ENCODE assay signal across 11 cellular contexts in genomic region chr11:73528877-73529530, GRCh38.
DNase-seq lines count a peak whose midpoint lies in the region; ATAC-seq and TF ChIP-seq lines count a peak whose summit lies in the region.
"Had no signal": no experiment of that assay in that cellular context is flagged by ENCODE, and none has a peak within 500 bp of the region (broad histone marks: within the 10 kb centered on the region; RNA-seq: fewer than 3 reads in every experiment).

No MANE protein-coding gene starts in this region.

- no peaks in the 10 kb centered on the region for H3K27me3 ChIP-seq in CD4-positive, CD25-positive, alpha-beta regulatory T cell (ENCODE audit: control insufficient read depth, insufficient read depth, low read length)
- no peaks in the 10 kb centered on the region for H3K27me3 ChIP-seq in psoas muscle (ENCODE audit: insufficient read depth in 3 of 3, low read length in 2 of 3)
- H3K27me3 ChIP-seq in CD8-positive, alpha-beta T cell (ENCODE audit: insufficient read depth, low read length) = no peaks in the 10 kb centered on the region
- H3K27me3 ChIP-seq: foreskin keratinocyte had no signal

- H3K9me3 ChIP-seq in CD4-positive, CD25-positive, alpha-beta regulatory T cell (ENCODE audit: control insufficient read depth in 2 of 2, low read length in 2 of 2) = no peaks in the 10 kb centered on the region
- no peaks in the 10 kb centered on the region for H3K9me3 ChIP-seq in psoas muscle
- no peaks in the 10 kb centered on the region for H3K9me3 ChIP-seq in CD8-positive, alpha-beta T cell (ENCODE audit: low read length)

- H3K27ac Mint-ChIP-seq in CD4-positive, CD25-positive, alpha-beta regulatory T cell = peak overlapping the region in 2 of 3 donors; percentile 13 to 44
- H3K27ac Mint-ChIP-seq in WTC11 = peak overlapping the region; percentile 90
- H3K27ac Mint-ChIP-seq in CD8-positive, alpha-beta T cell = no peak overlapping the region
- H3K27ac Mint-ChIP-seq in activated CD4-positive, alpha-beta memory T cell treated with anti-CD3 and anti-CD28 coated beads for 36 hours = no peak overlapping the region

- TF ChIP-seq CTCF in WTC11 (IDR thresholded peaks at IDR 0.05) (no peak), psoas muscle (IDR thresholded peaks at IDR 0.05) (no peak)
- no peak for TF ChIP-seq CTCF in CD8-positive, alpha-beta T cell (IDR thresholded peaks at IDR 0.05)

- H3K4me3 Mint-ChIP-seq in CD4-positive, CD25-positive, alpha-beta regulatory T cell = no peak overlapping the region
- 0 out of 2 replicates have a peak overlapping the region, but pooled peaks have one; percentile 13 for H3K4me3 Mint-ChIP-seq in WTC11
- no peak overlapping the region for H3K4me3 Mint-ChIP-seq in CD8-positive, alpha-beta T cell
- H3K4me3 Mint-ChIP-seq in activated CD4-positive, alpha-beta memory T cell treated with anti-CD3 and anti-CD28 coated beads for 36 hours = no peak overlapping the region

- no peak overlapping the region for H3K27ac ChIP-seq in CD4-positive, CD25-positive, alpha-beta regulatory T cell (ENCODE audit: insufficient read depth, low read length, poor library complexity, severe bottlenecking)
- no peak overlapping the region for H3K27ac ChIP-seq in psoas muscle
- H3K27ac ChIP-seq in CD8-positive, alpha-beta T cell (ENCODE audit: low read depth, low read length) = no peak overlapping the region
- H3K27ac ChIP-seq: foreskin keratinocyte, SK-N-MC had no signal

- no peak for ATAC-seq in CD4-positive, CD25-positive, alpha-beta regulatory T cell (ENCODE audit: low read depth in 2 of 2)
- ATAC-seq in WTC11 = peak; percentile 20; the same call in 1 of the 2 replicates
- ATAC-seq in left lobe of liver = peak; percentile 66
- peak in 1 of 4 donors; percentile 13 for ATAC-seq in psoas muscle
- no peak for ATAC-seq in CD8-positive, alpha-beta T cell
- no peak for ATAC-seq in GM18502 (IDR thresholded peaks at IDR 0.05; ENCODE audit: poor library complexity, unreplicated experiment)
- ATAC-seq: foreskin keratinocyte, HCT116 had no signal

- CTCF ChIA-PET in WTC11 (lab: Charles Lee) = interaction anchor here (0.6 to 3.0 kb wide), 13 partner anchors 10 to 146 kb away, joined by 3 to 18 read pairs (median 3); no protein-coding TSS in a partner anchor
- CTCF ChIA-PET in CD8-positive, alpha-beta T cell (lab: Charles Lee) = no interaction called here
- CTCF ChIA-PET in activated CD4-positive, alpha-beta memory T cell treated with anti-CD3 and anti-CD28 coated beads for 36 hours (lab: Charles Lee) = interaction anchor here (0.8 kb wide), 1 partner anchor 97 kb away, joined by 3 read pairs; no protein-coding TSS in a partner anchor

- H3K4me1 ChIP-seq in CD4-positive, CD25-positive, alpha-beta regulatory T cell (ENCODE audit: control insufficient read depth, insufficient read depth, low read length, poor library complexity, severe bottlenecking) = no peaks in the 10 kb centered on the region
- H3K4me1 ChIP-seq in psoas muscle = peaks cover 29% of the 10 kb centered on the region
- peaks cover 4% of the 10 kb centered on the region for H3K4me1 ChIP-seq in CD8-positive, alpha-beta T cell (ENCODE audit: insufficient read depth, low read length)
- H3K4me1 ChIP-seq: foreskin keratinocyte had no signal

- no peaks in the 10 kb centered on the region for H3K9me3 Mint-ChIP-seq in CD4-positive, CD25-positive, alpha-beta regulatory T cell
- H3K9me3 Mint-ChIP-seq in WTC11 = peaks cover 9% of the 10 kb centered on the region
- H3K9me3 Mint-ChIP-seq in CD8-positive, alpha-beta T cell = no peaks in the 10 kb centered on the region
- no peaks in the 10 kb centered on the region for H3K9me3 Mint-ChIP-seq in activated CD4-positive, alpha-beta memory T cell treated with anti-CD3 and anti-CD28 coated beads for 36 hours

- no peaks in the 10 kb centered on the region for H3K36me3 ChIP-seq in CD4-positive, CD25-positive, alpha-beta regulatory T cell (ENCODE audit: control insufficient read depth, insufficient read depth, low read length)
- H3K36me3 ChIP-seq in psoas muscle (ENCODE audit: insufficient read depth in 1 of 2, low read depth in 1 of 2) = no peaks in the 10 kb centered on the region
- no peaks in the 10 kb centered on the region for H3K36me3 ChIP-seq in CD8-positive, alpha-beta T cell (ENCODE audit: insufficient read depth, low read length)

- no peak for DNase-seq in CD4-positive, CD25-positive, alpha-beta regulatory T cell
- DNase-seq in WTC11 (ENCODE audit: low spot score) = no peak
- no peak for DNase-seq in left lobe of liver (ENCODE audit: low spot score)
- no peak for DNase-seq in psoas muscle
- no peak for DNase-seq in CD8-positive, alpha-beta T cell
- DNase-seq in activated CD4-positive, alpha-beta memory T cell treated with anti-CD3 and anti-CD28 coated beads for 36 hours = no peak
- DNase-seq in stimulated activated CD4-positive, alpha-beta T cell treated with anti-CD3 and anti-CD28 coated beads, Interleukin-12 subunit alpha, Interleukin-12 subunit beta, amount 100 ng/mL, for 4 hours = no peak
- DNase-seq: foreskin keratinocyte had no signal

- POLR2A ChIA-PET in WTC11 (lab: Charles Lee) = interaction anchor here (1.4 kb wide), 1 partner anchor 9 kb away, joined by 3 read pairs; no protein-coding TSS in a partner anchor
- POLR2A ChIA-PET in CD8-positive, alpha-beta T cell (lab: Charles Lee) = no interaction called here
- POLR2A ChIA-PET in activated CD4-positive, alpha-beta memory T cell treated with anti-CD3 and anti-CD28 coated beads for 36 hours (lab: Charles Lee) = no interaction called here

- intact Hi-C loops in psoas muscle (cut with DNase I) = no loop called here
- intact Hi-C loops in CD8-positive, alpha-beta T cell (cut with DNase I, micrococcal nuclease) = no loop called here
- intact Hi-C loops in activated CD4-positive, alpha-beta memory T cell treated with anti-CD3 and anti-CD28 coated beads for 36 hours (cut with micrococcal nuclease) = no loop called here

- H3K4me3 ChIP-seq in CD4-positive, CD25-positive, alpha-beta regulatory T cell (ENCODE audit: low read depth, low read length) = no peak overlapping the region
- H3K4me3 ChIP-seq in psoas muscle = peak overlapping the region; percentile 41
- no peak overlapping the region for H3K4me3 ChIP-seq in CD8-positive, alpha-beta T cell (ENCODE audit: low read depth, low read length)
- H3K4me3 ChIP-seq: SK-N-MC had no signal

- WGBS in psoas muscle, 3 donors = 21 to 44% (median 30%) methylated on average over 2 of the region's 2 CpGs

- peaks cover 4% of the 10 kb centered on the region for H3K36me3 Mint-ChIP-seq in CD4-positive, CD25-positive, alpha-beta regulatory T cell
- H3K36me3 Mint-ChIP-seq in WTC11 = peaks cover 9% of the 10 kb centered on the region
- H3K36me3 Mint-ChIP-seq in CD8-positive, alpha-beta T cell = peaks cover 2% of the 10 kb centered on the region
- H3K36me3 Mint-ChIP-seq in activated CD4-positive, alpha-beta memory T cell treated with anti-CD3 and anti-CD28 coated beads for 36 hours = no peaks in the 10 kb centered on the region

- H3K4me1 Mint-ChIP-seq in CD4-positive, CD25-positive, alpha-beta regulatory T cell = peaks cover 8 to 38% (median 21%) of the 10 kb centered on the region in 4 donors
- H3K4me1 Mint-ChIP-seq in WTC11 = peaks cover 77% of the 10 kb centered on the region
- H3K4me1 Mint-ChIP-seq in CD8-positive, alpha-beta T cell (ENCODE audit: low read depth) = peaks cover 54% of the 10 kb centered on the region
- H3K4me1 Mint-ChIP-seq in activated CD4-positive, alpha-beta memory T cell treated with anti-CD3 and anti-CD28 coated beads for 36 hours (ENCODE audit: low read depth) = peaks cover 17% of the 10 kb centered on the region

- no peaks in the 10 kb centered on the region for H3K27me3 Mint-ChIP-seq in CD4-positive, CD25-positive, alpha-beta regulatory T cell
- H3K27me3 Mint-ChIP-seq in WTC11 (ENCODE audit: low read depth) = no peaks in the 10 kb centered on the region
- no peaks in the 10 kb centered on the region for H3K27me3 Mint-ChIP-seq in CD8-positive, alpha-beta T cell (ENCODE audit: low read depth)
- H3K27me3 Mint-ChIP-seq in activated CD4-positive, alpha-beta memory T cell treated with anti-CD3 and anti-CD28 coated beads for 36 hours = no peaks in the 10 kb centered on the region

TF ChIP-seq in WTC11, 78 proteins besides CTCF, POLR2A, EP300 and RAD21:
- TF ChIP-seq SP1 (CRISPR knock-in tag; conservative IDR thresholded peaks at IDR 0.05) (0 out of 2 replicates have a peak, but pooled peaks have one; percentile 22), USF1 (CRISPR knock-in tag; IDR thresholded peaks at IDR 0.05) (no peak)
TF ChIP-seq in WTC11: peak in this region for 1.

Comparison
In these comparisons a context has a peak if more than half of its experiments do, and no peak if none do; other contexts are left out.
1. ATAC-seq: peak in WTC11 (single experiment) and left lobe of liver (single experiment); none in CD4-positive, CD25-positive, alpha-beta regulatory T cell (0 of 2), CD8-positive, alpha-beta T cell (single experiment) and GM18502 (single experiment).
2. H3K27ac Mint-ChIP-seq: peak in CD4-positive, CD25-positive, alpha-beta regulatory T cell (2 of 3) and WTC11 (single experiment); none in CD8-positive, alpha-beta T cell (single experiment) and activated CD4-positive, alpha-beta memory T cell treated with anti-CD3 and anti-CD28 coated beads for 36 hours (single experiment).